Comparison of ENCODE assay signal across 29 cellular contexts in genomic region chrY:7731651-7732050, GRCh38.
"Had no signal": no experiment of that assay in that cellular context is flagged by ENCODE, and none has a peak within 500 bp of the region (broad histone marks: within the 10 kb centered on the region; RNA-seq: fewer than 3 reads in every experiment).

No MANE protein-coding gene starts in this region.

- H3K9me3 ChIP-seq: gastrocnemius medialis, heart left ventricle had no signal

- H3K36me3 ChIP-seq: brain microvascular endothelial cell, gastrocnemius medialis, heart left ventricle, WERI-Rb-1 had no signal

- H3K4me3 Mint-ChIP-seq: activated B cell treated with CpG ODN at 0.5 μM for 24 hours; activated CD8-positive, alpha-beta T cell treated with anti-CD3 and anti-CD28 coated beads for 36 hours; activated naive CD8-positive, alpha-beta T cell; activated T-cell treated with anti-CD3 and anti-CD28 coated beads, Interleukin-2, amount 50 U/mL, for 4 hours; activated T-helper 17 cell treated with anti-CD3 and anti-CD28 coated beads, Interleukin-2, amount 50 U/mL, for 72 hours; endodermal cell; T-helper 17 cell; T-helper 2 cell treated with Interferon-gamma antibody and Interleukin-4, amounts not matched to agents 5 μg/mL and 100 μg/mL, for 36 hours had no signal

- H3K27me3 ChIP-seq: brain microvascular endothelial cell, foreskin keratinocyte, gastrocnemius medialis, heart left ventricle had no signal

- H3K27ac Mint-ChIP-seq: activated CD8-positive, alpha-beta T cell treated with anti-CD3 and anti-CD28 coated beads for 36 hours; activated naive CD8-positive, alpha-beta T cell; activated T-helper 17 cell treated with anti-CD3 and anti-CD28 coated beads, Interleukin-2, amount 50 U/mL, for 72 hours; endodermal cell; T-helper 17 cell; T-helper 2 cell treated with Interferon-gamma antibody and Interleukin-4, amounts not matched to agents 5 μg/mL and 100 μg/mL, for 36 hours had no signal

- H3K27ac ChIP-seq: brain microvascular endothelial cell, foreskin keratinocyte, gastrocnemius medialis, heart left ventricle, WERI-Rb-1 had no signal

- H3K4me1 ChIP-seq: gastrocnemius medialis had no signal

- H3K9me3 Mint-ChIP-seq: activated B cell treated with CpG ODN at 0.5 μM for 24 hours; activated CD8-positive, alpha-beta T cell treated with anti-CD3 and anti-CD28 coated beads for 36 hours; activated T-cell treated with anti-CD3 and anti-CD28 coated beads, Interleukin-2, amount 50 U/mL, for 4 hours; activated T-helper 17 cell treated with anti-CD3 and anti-CD28 coated beads, Interleukin-2, amount 50 U/mL, for 72 hours; endodermal cell; T-helper 2 cell treated with Interferon-gamma antibody and Interleukin-4, amounts not matched to agents 5 μg/mL and 100 μg/mL, for 36 hours had no signal

- H3K27me3 Mint-ChIP-seq: activated B cell treated with CpG ODN at 0.5 μM for 24 hours; activated CD8-positive, alpha-beta T cell treated with anti-CD3 and anti-CD28 coated beads for 36 hours; activated naive CD8-positive, alpha-beta T cell; activated T-helper 17 cell treated with anti-CD3 and anti-CD28 coated beads, Interleukin-2, amount 50 U/mL, for 72 hours; T-helper 17 cell had no signal

- H3K4me3 ChIP-seq: gastrocnemius medialis, heart left ventricle had no signal

- DNase-seq: activated B cell treated with CpG ODN at 0.5 μM for 24 hours; activated CD4-positive, alpha-beta T cell treated with anti-CD3 and anti-CD28 coated beads for 48 hours; activated CD4-positive, alpha-beta T cell treated with anti-CD3 and anti-CD28 coated beads, Interleukin-2, amount 50 U/mL, for 1 hour; activated CD4-positive, alpha-beta T cell treated with anti-CD3 and anti-CD28 coated beads, Interleukin-2, amount 50 U/mL, for 48 hours; activated CD8-positive, alpha-beta memory T cell treated with anti-CD3 and anti-CD28 coated beads for 24 hours; activated CD8-positive, alpha-beta T cell treated with anti-CD3 and anti-CD28 coated beads for 36 hours; activated effector memory CD4-positive, alpha-beta T cell treated with Interleukin-2 at 50 U/mL for 16 hours; activated gamma-delta T cell treated with Interleukin-2 at 50 U/mL for 16 hours; activated naive CD4-positive, alpha-beta T cell treated with anti-CD3 and anti-CD28 coated beads, Interleukin-2, amount 50 U/mL, for 16 hours; activated naive CD4-positive, alpha-beta T cell treated with Interleukin-2 at 50 U/mL for 16 hours; activated T-cell treated with anti-CD3 and anti-CD28 coated beads, Interleukin-2, amount 50 U/mL, for 4 hours; amniotic stem cell; anterior cingulate cortex; brain microvascular endothelial cell; cortex of kidney; effector memory CD4-positive, alpha-beta T cell; endodermal cell; foreskin keratinocyte; gastrocnemius medialis; glutamatergic neuron; heart left ventricle; T-helper 17 cell; T1000; WERI-Rb-1 had no signal

- H3K4me1 Mint-ChIP-seq: activated T-helper 17 cell treated with anti-CD3 and anti-CD28 coated beads, Interleukin-2, amount 50 U/mL, for 72 hours; endodermal cell; T-helper 17 cell had no signal

- ATAC-seq: activated CD4-positive, CD25-positive, alpha-beta regulatory T cell treated with anti-CD3 and anti-CD28 coated beads, Interleukin-2, amount 50 U/mL, for 24 hours; activated CD8-positive, alpha-beta T cell treated with anti-CD3 and anti-CD28 coated beads for 36 hours; activated T-cell treated with anti-CD3 and anti-CD28 coated beads, Interleukin-2, amount 50 U/mL, for 4 hours; activated T-helper 17 cell treated with anti-CD3 and anti-CD28 coated beads, Interleukin-2, amount 50 U/mL, for 72 hours; esophagus mucosa; foreskin keratinocyte; gastrocnemius medialis; heart left ventricle; T-helper 17 cell had no signal

- H3K36me3 Mint-ChIP-seq: activated naive CD8-positive, alpha-beta T cell had no signal
